25 cellular contexts compared by ENCODE assay signal in the genomic region with DNA sequence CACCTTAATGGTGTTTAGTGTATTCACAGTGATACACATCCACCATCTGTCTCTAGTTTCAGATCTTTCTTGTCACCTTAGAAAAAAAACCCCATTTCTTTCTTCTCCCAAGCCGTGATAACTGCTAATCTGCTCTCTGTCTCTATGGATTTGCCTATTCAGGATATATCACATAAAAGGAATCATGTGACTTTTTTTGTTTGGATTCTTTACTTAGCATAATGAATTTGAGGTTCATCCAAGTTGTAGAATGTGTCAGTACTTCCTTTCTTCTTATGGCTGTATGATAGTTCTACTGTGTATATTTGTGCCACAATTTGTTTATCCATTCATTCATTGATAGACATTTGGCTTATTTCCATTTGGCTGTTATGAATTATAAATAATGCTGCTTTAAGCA. TPM values are rescaled to one million over a fixed set of nuclear protein-coding genes. Genes with fewer than 3 reads are reported as not detected.
DNase-seq lines count a peak whose midpoint lies in the region; ATAC-seq and TF ChIP-seq lines count a peak whose summit lies in the region.
"Had no signal": no experiment of that assay in that cellular context is flagged by ENCODE, and none has a peak within 500 bp of the region (broad histone marks: within the 10 kb centered on the region; RNA-seq: fewer than 3 reads in every experiment).

No MANE protein-coding gene starts in this region.

- DNase-seq in DMS153 (lab: John Stamatoyannopoulos, UW) = peak; percentile 1
- DNase-seq in DMS153 treated with DMSO at 0.1 percent for 48 hours (lab: John Stamatoyannopoulos, UW; ENCODE audit: unreplicated experiment) = no peak
- DNase-seq in LNCaP clone FGC (ENCODE audit: low read depth) = peak; percentile 60
- DNase-seq in SK-N-MC (ENCODE audit: low read depth, low spot score) = no peak
- no peak for DNase-seq in mesenchymal stem cell
- DNase-seq in CD4-positive, alpha-beta T cell = no peak
- no peak for DNase-seq in NCI-H345 (lab: John Stamatoyannopoulos, UW)
- no peak for DNase-seq in effector CD8-positive, alpha-beta T cell (lab: John Stamatoyannopoulos, UW)
- DNase-seq: 8988T; activated CD4-positive, alpha-beta T cell treated with anti-CD3 and anti-CD28 coated beads for 48 hours; activated T-cell treated with anti-CD3 and anti-CD28 coated beads, Interleukin-2, amount 50 U/mL, for 4 hours; adrenal gland; AML-193; DND-41; islet precursor cell; NCI-H1694 treated with DMSO at 0.1 percent for 48 hours; nucleus accumbens; retina; stimulated activated CD4-positive, alpha-beta T cell treated with anti-CD3 and anti-CD28 coated beads, Interleukin-2, amount 100 ng/mL, for 48 hours had no signal

- no peak overlapping the region for H3K4ac ChIP-seq in mesenchymal stem cell (ENCODE audit: low read depth in 1 of 2, low read length in 2 of 2)

- no peak for ATAC-seq in CD4-positive, alpha-beta T cell (ENCODE audit: poor library complexity)
- ATAC-seq: activated T-cell treated with anti-CD3 and anti-CD28 coated beads, Interleukin-2, amount 50 U/mL, for 4 hours; stimulated activated effector memory CD8-positive, alpha-beta T cell treated with anti-CD3 and anti-CD28 coated beads, Interleukin-12 subunit alpha, Interleukin-12 subunit beta, amount 100 ng/mL, for 72 hours had no signal

- no peak overlapping the region for H4K91ac ChIP-seq in mesenchymal stem cell (ENCODE audit: low read length)

- H3K9ac ChIP-seq in SK-N-MC (ENCODE audit: insufficient read length) (no peak overlapping the region), mesenchymal stem cell (ENCODE audit: low read length) (peak overlapping the region; percentile 5)

- no peak overlapping the region for H3K4me2 ChIP-seq in mesenchymal stem cell (ENCODE audit: low read length, poor library complexity, severe bottlenecking)

- peaks cover 16% of the 10 kb centered on the region for H3K79me1 ChIP-seq in mesenchymal stem cell (replicated peaks; ENCODE audit: low read length, poor library complexity, severe bottlenecking)

- H3K14ac ChIP-seq in mesenchymal stem cell (ENCODE audit: low read length in 2 of 2) = no peak overlapping the region

- intact Hi-C loops in CD4-positive, alpha-beta T cell (cut with DNase I, micrococcal nuclease) = no loop called here

- no peak overlapping the region for H3K18ac ChIP-seq in mesenchymal stem cell (ENCODE audit: low read depth in 1 of 2, low read length in 2 of 2)

- H3K36me3 Mint-ChIP-seq in CD4-positive, alpha-beta T cell (ENCODE audit: low read depth) = peaks cover 86% of the 10 kb centered on the region

- H3K9me3 ChIP-seq in SK-N-MC (ENCODE audit: low read depth, low read length) (no peaks in the 10 kb centered on the region), mesenchymal stem cell (ENCODE audit: control insufficient read depth, low read length) (no peaks in the 10 kb centered on the region)
- no peaks in the 10 kb centered on the region for H3K9me3 ChIP-seq in CD4-positive, alpha-beta T cell (ENCODE audit: control insufficient read depth, low read length)
- H3K9me3 ChIP-seq: adrenal gland, breast epithelium, SJSA1, suprapubic skin had no signal

- H3K4me3 ChIP-seq in LNCaP clone FGC (ENCODE audit: low read depth, low read length) (no peak overlapping the region), SK-N-MC (no peak overlapping the region), mesenchymal stem cell (ENCODE audit: insufficient read depth in 1 of 2, low read depth in 1 of 2, low read length in 2 of 2) (no peak overlapping the region)
- H3K4me3 ChIP-seq: adrenal gland, breast epithelium, coronary artery, lung, SJSA1, suprapubic skin had no signal

- no peak overlapping the region for H2BK12ac ChIP-seq in mesenchymal stem cell (ENCODE audit: low read length in 2 of 2)

- peaks cover 1% of the 10 kb centered on the region for H3K4me1 ChIP-seq in mesenchymal stem cell (ENCODE audit: control insufficient read depth, insufficient read depth, low read depth, low read length)
- H3K4me1 ChIP-seq: adrenal gland, breast epithelium, suprapubic skin had no signal

- H3K4me3 Mint-ChIP-seq in CD4-positive, alpha-beta T cell = no peak overlapping the region
- H3K4me3 Mint-ChIP-seq: activated T-cell treated with anti-CD3 and anti-CD28 coated beads, Interleukin-2, amount 50 U/mL, for 4 hours; stimulated activated effector memory CD8-positive, alpha-beta T cell treated with anti-CD3 and anti-CD28 coated beads, Interleukin-12 subunit alpha, Interleukin-12 subunit beta, amount 100 ng/mL, for 72 hours had no signal

- no peak overlapping the region for H2BK120ac ChIP-seq in mesenchymal stem cell (ENCODE audit: low read depth, low read length)

- POLR2A ChIA-PET in CD4-positive, alpha-beta T cell (lab: Charles Lee) = no interaction called here

- no peaks in the 10 kb centered on the region for H3K27me3 ChIP-seq in mesenchymal stem cell (ENCODE audit: control insufficient read depth in 1 of 2, insufficient read depth in 1 of 2, low read length in 2 of 2)
- H3K27me3 ChIP-seq in CD4-positive, alpha-beta T cell (ENCODE audit: control insufficient read depth, insufficient read depth, low read length) = no peaks in the 10 kb centered on the region
- H3K27me3 ChIP-seq: adrenal gland, breast epithelium, SJSA1, suprapubic skin had no signal

- no peak overlapping the region for H2AFZ ChIP-seq in mesenchymal stem cell (ENCODE audit: low read depth, low read length)

- H3K27ac ChIP-seq in SK-N-MC (0 out of 2 replicates have a peak overlapping the region, but pooled peaks have one; percentile 16), mesenchymal stem cell (ENCODE audit: low read length, poor library complexity, severe bottlenecking) (no peak overlapping the region)
- no peak overlapping the region for H3K27ac ChIP-seq in CD4-positive, alpha-beta T cell (ENCODE audit: low read depth, low read length)
- H3K27ac ChIP-seq: adrenal gland, breast epithelium, coronary artery, SJSA1, suprapubic skin had no signal

- WGBS in mesenchymal stem cell = no CpG with 5 or more reads among the region's 1 CpG

- H3K27me3 Mint-ChIP-seq in CD4-positive, alpha-beta T cell = no peaks in the 10 kb centered on the region

- TF ChIP-seq CTCF in LNCaP clone FGC (IDR thresholded peaks at IDR 0.05; ENCODE audit: control insufficient read depth, extremely low read depth, insufficient read depth) = no peak
- TF ChIP-seq CTCF in CD4-positive, alpha-beta T cell (IDR thresholded peaks at IDR 0.05) = no peak

- no peak overlapping the region for H2BK15ac ChIP-seq in mesenchymal stem cell (ENCODE audit: low read depth, poor library complexity, severe bottlenecking)

- no peak overlapping the region for H3K27ac Mint-ChIP-seq in CD4-positive, alpha-beta T cell
- H3K27ac Mint-ChIP-seq: stimulated activated effector memory CD8-positive, alpha-beta T cell treated with anti-CD3 and anti-CD28 coated beads, Interleukin-12 subunit alpha, Interleukin-12 subunit beta, amount 100 ng/mL, for 72 hours had no signal

- no peak overlapping the region for H2AK5ac ChIP-seq in mesenchymal stem cell (ENCODE audit: low read length, severe bottlenecking)

- H3K36me3 ChIP-seq in SK-N-MC (ENCODE audit: insufficient read depth, low read length) = peaks cover 75% of the 10 kb centered on the region
- peaks cover 34 to 67% of the 10 kb centered on the region in 2 experiments for H3K36me3 ChIP-seq in mesenchymal stem cell (ENCODE audit: control insufficient read depth in 1 of 2, insufficient read depth in 2 of 2, low read depth in 1 of 2, low read length in 2 of 2)
- H3K36me3 ChIP-seq: breast epithelium had no signal

- H4K8ac ChIP-seq in mesenchymal stem cell (ENCODE audit: low read length) = no peak overlapping the region

- no peaks in the 10 kb centered on the region for H3K9me3 Mint-ChIP-seq in CD4-positive, alpha-beta T cell
- H3K9me3 Mint-ChIP-seq: activated T-cell treated with anti-CD3 and anti-CD28 coated beads, Interleukin-2, amount 50 U/mL, for 4 hours; stimulated activated effector memory CD8-positive, alpha-beta T cell treated with anti-CD3 and anti-CD28 coated beads, Interleukin-12 subunit alpha, Interleukin-12 subunit beta, amount 100 ng/mL, for 72 hours had no signal

- peaks cover 10% of the 10 kb centered on the region for H3K4me1 Mint-ChIP-seq in CD4-positive, alpha-beta T cell (ENCODE audit: low read depth)

- H2BK5ac ChIP-seq in mesenchymal stem cell (ENCODE audit: low read depth, low read length, poor library complexity, severe bottlenecking) = no peak overlapping the region

- CTCF ChIA-PET in CD4-positive, alpha-beta T cell (lab: Charles Lee) = interaction anchor here (0.9 to 1.0 kb wide), 2 partner anchors 15 to 107 kb away, joined by 3 to 4 read pairs; no protein-coding TSS in a partner anchor

- H3K23ac ChIP-seq in mesenchymal stem cell (ENCODE audit: low read length in 2 of 2) = no peak overlapping the region

RNA-seq across cellular contexts. Expression of a gene that starts 57.1 kb away (rescaled TPM):
- 25.4 TPM for polyA plus RNA-seq in mesenchymal stem cell (2013, experiment 1 of 2)
- 25.6 TPM for polyA plus RNA-seq in mesenchymal stem cell (2013, experiment 2 of 2)
- 10 to 100 TPM; 44.2 to 47.0 TPM for total RNA-seq in CD4-positive, alpha-beta T cell

Comparison
In these comparisons a context has a peak if more than half of its experiments do, and no peak if none do; other contexts are left out.
1. DNase-seq: peak in DMS153 (single experiment) and LNCaP clone FGC (single experiment); none in DMS153 treated with DMSO at 0.1 percent for 48 hours (single experiment), SK-N-MC (single experiment), mesenchymal stem cell (single experiment), CD4-positive, alpha-beta T cell (0 of 10), NCI-H345 (single experiment) and effector CD8-positive, alpha-beta T cell (single experiment).